20 cellular contexts compared by ENCODE assay signal in genomic region chr2:18966131-18966530, GRCh38.
A peak's percentile ranks its signal among the peaks of the same experiment; 100 is the strongest.
DNase-seq lines count a peak whose midpoint lies in the region; ATAC-seq, FAIRE-seq and TF ChIP-seq lines count a peak whose summit lies in the region.
"Had no signal": no experiment of that assay in that cellular context is flagged by ENCODE, and none has a peak within 500 bp of the region (broad histone marks: within the 10 kb centered on the region; RNA-seq: fewer than 3 reads in every experiment).

No MANE protein-coding gene starts in this region.

- H3K9me3 Mint-ChIP-seq in activated CD8-positive, alpha-beta T cell treated with anti-CD3 and anti-CD28 coated beads, Interleukin-2, amount 10 ng/mL, durations not matched to agents 7 days and 5 days (ENCODE audit: insufficient read depth) = no peaks in the 10 kb centered on the region
- H3K9me3 Mint-ChIP-seq: GM23338, H9 had no signal

- H3K36me3 Mint-ChIP-seq in activated CD8-positive, alpha-beta T cell treated with anti-CD3 and anti-CD28 coated beads, Interleukin-2, amount 10 ng/mL, durations not matched to agents 7 days and 5 days (ENCODE audit: low read depth) = no peaks in the 10 kb centered on the region
- H3K36me3 Mint-ChIP-seq: CD14-positive monocyte; CD8-positive, alpha-beta T cell had no signal

- H3K27me3 Mint-ChIP-seq in activated CD8-positive, alpha-beta T cell treated with anti-CD3 and anti-CD28 coated beads, Interleukin-2, amount 10 ng/mL, durations not matched to agents 7 days and 5 days (ENCODE audit: low read depth) = no peaks in the 10 kb centered on the region

- POLR2A ChIA-PET in activated CD8-positive, alpha-beta T cell treated with anti-CD3 and anti-CD28 coated beads, Interleukin-2, amount 10 ng/mL, durations not matched to agents 7 days and 5 days (lab: Charles Lee) = no interaction called here

- no peak overlapping the region for H3K27ac Mint-ChIP-seq in activated CD8-positive, alpha-beta T cell treated with anti-CD3 and anti-CD28 coated beads, Interleukin-2, amount 10 ng/mL, durations not matched to agents 7 days and 5 days
- H3K27ac Mint-ChIP-seq: CD14-positive monocyte; CD8-positive, alpha-beta T cell; GM23338; H9 had no signal

- H3K4me3 Mint-ChIP-seq in activated CD8-positive, alpha-beta T cell treated with anti-CD3 and anti-CD28 coated beads, Interleukin-2, amount 10 ng/mL, durations not matched to agents 7 days and 5 days = no peak overlapping the region
- H3K4me3 Mint-ChIP-seq: CD14-positive monocyte; CD8-positive, alpha-beta T cell; GM23338; H9 had no signal

- no peak for FAIRE-seq in HTR-8/SVneo (lab: Jason Lieb, UNC)
- FAIRE-seq: D721Med, GM12878, GM18507 had no signal

- CTCF ChIA-PET in activated CD8-positive, alpha-beta T cell treated with anti-CD3 and anti-CD28 coated beads, Interleukin-2, amount 10 ng/mL, durations not matched to agents 7 days and 5 days (lab: Charles Lee) = no interaction called here

- no peak overlapping the region for H3K4me3 ChIP-seq in fibroblast of mammary gland (ENCODE audit: control insufficient read depth, low read depth, low read length)
- H3K4me3 ChIP-seq: GM12878, GM23338 had no signal

- no peaks in the 10 kb centered on the region for H3K4me1 Mint-ChIP-seq in activated CD8-positive, alpha-beta T cell treated with anti-CD3 and anti-CD28 coated beads, Interleukin-2, amount 10 ng/mL, durations not matched to agents 7 days and 5 days (ENCODE audit: low read depth)
- H3K4me1 Mint-ChIP-seq: CD14-positive monocyte, GM23338, H9 had no signal

- ATAC-seq in HG03460 (IDR thresholded peaks at IDR 0.05; ENCODE audit: unreplicated experiment) (no peak), HG02610 (IDR thresholded peaks at IDR 0.05; ENCODE audit: unreplicated experiment) (no peak)
- ATAC-seq in activated CD8-positive, alpha-beta T cell treated with anti-CD3 and anti-CD28 coated beads, Interleukin-2, amount 10 ng/mL, durations not matched to agents 7 days and 5 days = no peak
- ATAC-seq: CD8-positive, alpha-beta T cell; GM12878; GM23338 had no signal

- DNase-seq in AG09319 (ENCODE audit: extremely low read depth, low read depth) (peak; percentile 40), EH (ENCODE audit: low read depth) (peak; percentile 52), RPMI7951 (ENCODE audit: low read depth) (peak; percentile 89), fibroblast of mammary gland (ENCODE audit: low read depth) (peak; percentile 87), HTR-8/SVneo (ENCODE audit: insufficient read length, low spot score) (no peak)
- no peak for DNase-seq in activated CD8-positive, alpha-beta T cell treated with anti-CD3 and anti-CD28 coated beads, Interleukin-2, amount 10 ng/mL, durations not matched to agents 7 days and 5 days
- DNase-seq: ACHN; BE2C; CD8-positive, alpha-beta T cell; COR-L47; DMS153; DND-41; H9 had no signal

- TF ChIP-seq CTCF in AG09319 (IDR thresholded peaks at IDR 0.05; ENCODE audit: low read depth, low read length) (no peak), fibroblast of mammary gland (conservative IDR thresholded peaks at IDR 0.05; ENCODE audit: control insufficient read depth, insufficient read depth, low read depth, low read length) (no peak)

Comparison
In these comparisons a context has a peak if more than half of its experiments do, and no peak if none do; other contexts are left out.
1. DNase-seq: peak in AG09319 (single experiment), EH (single experiment), RPMI7951 (single experiment) and fibroblast of mammary gland (single experiment); none in HTR-8/SVneo (single experiment) and activated CD8-positive, alpha-beta T cell treated with anti-CD3 and anti-CD28 coated beads, Interleukin-2, amount 10 ng/mL, durations not matched to agents 7 days and 5 days (single experiment).